In the genomic region with DNA sequence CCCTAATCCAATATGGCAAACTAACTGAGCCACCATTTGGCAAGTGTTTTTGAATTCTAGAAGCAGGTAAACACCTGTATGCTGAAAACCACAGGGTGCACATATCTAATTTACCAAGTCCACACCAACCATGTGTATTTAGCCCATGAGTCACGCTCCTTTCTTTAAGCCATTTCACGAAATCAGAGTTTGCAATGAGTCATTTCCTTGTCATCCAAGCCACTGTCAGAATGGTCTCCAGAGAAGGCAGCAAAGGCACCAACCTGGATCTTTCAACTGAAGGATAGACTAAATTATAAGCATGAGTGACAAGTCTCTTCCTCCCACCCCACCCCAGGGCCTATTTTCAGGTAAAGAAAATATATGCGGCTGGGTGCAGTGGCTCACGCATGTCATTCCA, we compare ENCODE assay signal across 9 cellular contexts.
A peak's percentile ranks its signal among the peaks of the same experiment; 100 is the strongest.
DNase-seq lines count a peak whose midpoint lies in the region; ATAC-seq and TF ChIP-seq lines count a peak whose summit lies in the region.
"Had no signal": no experiment of that assay in that cellular context is flagged by ENCODE, and none has a peak within 500 bp of the region (broad histone marks: within the 10 kb centered on the region; RNA-seq: fewer than 3 reads in every experiment).

No MANE protein-coding gene starts in this region.

- no peak for TF ChIP-seq CTCF in 22Rv1 (IDR thresholded peaks at IDR 0.05)
- no peak for TF ChIP-seq CTCF in GM12865 (IDR thresholded peaks at IDR 0.05; ENCODE audit: insufficient read depth, low read depth, low read length, missing control alignments)
- no peak for TF ChIP-seq CTCF in MM.1S (IDR thresholded peaks at IDR 0.05; ENCODE audit: low read length)
- no peak for TF ChIP-seq CTCF in ascending aorta (IDR thresholded peaks at IDR 0.05)

- H3K27me3 ChIP-seq in MM.1S (replicated peaks; ENCODE audit: insufficient read depth, low read length), result no peaks in the 10 kb centered on the region
- no peaks in the 10 kb centered on the region for H3K27me3 ChIP-seq in ascending aorta

- H3K4me2 ChIP-seq in MM.1S (ENCODE audit: low read depth, low read length), result no peak overlapping the region

- H3K79me2 ChIP-seq in MM.1S (ENCODE audit: low read length), result no peaks in the 10 kb centered on the region

- no peak overlapping the region for H3K9ac ChIP-seq in MM.1S (ENCODE audit: low read length)

- H3K9me2 ChIP-seq in MM.1S (replicated peaks; ENCODE audit: insufficient read depth, low read length), result no peaks in the 10 kb centered on the region

- H3K27ac ChIP-seq in 22Rv1 (peak overlapping the region; percentile 50), MM.1S (ENCODE audit: low read length) (no peak overlapping the region), ascending aorta (no peak overlapping the region)

- no peak for ATAC-seq in HG02885 (IDR thresholded peaks at IDR 0.05; ENCODE audit: poor library complexity, unreplicated experiment)
- no peak for ATAC-seq in HG03196 (IDR thresholded peaks at IDR 0.05; ENCODE audit: unreplicated experiment)

- intact Hi-C loops in ascending aorta (cut with DNase I), result no loop called here

- H3K4me3 ChIP-seq in GM12865 (ENCODE audit: low read depth, low read length) (no peak overlapping the region), MM.1S (ENCODE audit: low read length) (no peak overlapping the region), ascending aorta (no peak overlapping the region)

- no peaks in the 10 kb centered on the region for H3K36me3 ChIP-seq in MM.1S (replicated peaks; ENCODE audit: insufficient read depth, low read length)
- H3K36me3 ChIP-seq in ascending aorta, result no peaks in the 10 kb centered on the region

- H3K9me3 ChIP-seq in MM.1S (replicated peaks; ENCODE audit: insufficient read depth, low read length) (no peaks in the 10 kb centered on the region), ascending aorta (no peaks in the 10 kb centered on the region)

- no peaks in the 10 kb centered on the region for H4K20me1 ChIP-seq in MM.1S (ENCODE audit: insufficient read depth, low read length)

- DNase-seq in GM12865 (ENCODE audit: low read depth), result peak; percentile 72
- peak; percentile 27 for DNase-seq in MM.1S
- DNase-seq in dermis blood vessel endothelial cell, result peak; percentile 72
- DNase-seq in ascending aorta (ENCODE audit: low spot score in 2 of 2), result no peak
- DNase-seq in Ammon's horn (ENCODE audit: low spot score), result no peak
- DNase-seq: glutamatergic neuron had no signal

- peaks cover 5% of the 10 kb centered on the region; the same call in 1 of the 2 replicates for H3K4me1 ChIP-seq in MM.1S (ENCODE audit: low read length)
- no peaks in the 10 kb centered on the region for H3K4me1 ChIP-seq in ascending aorta

- H3F3A ChIP-seq in MM.1S (ENCODE audit: insufficient read depth, low read length), result no peaks in the 10 kb centered on the region

- no peak overlapping the region for H2AFZ ChIP-seq in MM.1S (ENCODE audit: low read length)

Comparison
In these comparisons a context has a peak if more than half of its experiments do, and no peak if none do; other contexts are left out.
1. DNase-seq: peak in GM12865 (single experiment), MM.1S (single experiment) and dermis blood vessel endothelial cell (single experiment); none in ascending aorta (0 of 2) and Ammon's horn (single experiment).